15 cellular contexts compared by ENCODE assay signal in genomic region chr3:98734737-98735136, GRCh38. TPM values are rescaled to one million over a fixed set of nuclear protein-coding genes. Genes with fewer than 3 reads are reported as not detected.
A peak's percentile ranks its signal among the peaks of the same experiment; 100 is the strongest.
DNase-seq lines count a peak whose midpoint lies in the region; ATAC-seq and TF ChIP-seq lines count a peak whose summit lies in the region.
"Had no signal": no experiment of that assay in that cellular context is flagged by ENCODE, and none has a peak within 500 bp of the region (broad histone marks: within the 10 kb centered on the region; RNA-seq: fewer than 3 reads in every experiment).

No MANE protein-coding gene starts in this region.

- H3K36me3 Mint-ChIP-seq in glutamatergic neuron (ENCODE audit: unreplicated experiment) = no peaks in the 10 kb centered on the region
- no peaks in the 10 kb centered on the region for H3K36me3 Mint-ChIP-seq in activated T-cell treated with anti-CD3 and anti-CD28 coated beads, Interleukin-2, amount 50 U/mL, for 72 hours (ENCODE audit: insufficient read depth in 2 of 2)

- ATAC-seq in activated T-cell treated with anti-CD3 and anti-CD28 coated beads, Interleukin-2, amount 50 U/mL, for 72 hours (replicated peaks in 1 of 2) = no peak
- ATAC-seq: activated naive CD8-positive, alpha-beta T cell treated with anti-CD3 and anti-CD28 coated beads, Interleukin-2, amount 50 U/mL, for 24 hours; T-helper 17 cell had no signal

- H3K4me3 Mint-ChIP-seq in glutamatergic neuron (ENCODE audit: unreplicated experiment) = peak overlapping the region; percentile 99
- H3K4me3 Mint-ChIP-seq in activated T-cell treated with anti-CD3 and anti-CD28 coated beads, Interleukin-2, amount 50 U/mL, for 72 hours = no peak overlapping the region

- peak overlapping the region; percentile 73 for H3K4me3 ChIP-seq in GM12865 (ENCODE audit: low read depth, low read length)
- H3K4me3 ChIP-seq: GM23248 had no signal

- H3K27ac Mint-ChIP-seq in glutamatergic neuron (ENCODE audit: unreplicated experiment) = peak overlapping the region; percentile 98
- no peak overlapping the region for H3K27ac Mint-ChIP-seq in activated T-cell treated with anti-CD3 and anti-CD28 coated beads, Interleukin-2, amount 50 U/mL, for 72 hours
- H3K27ac Mint-ChIP-seq: activated naive CD8-positive, alpha-beta T cell treated with anti-CD3 and anti-CD28 coated beads, Interleukin-2, amount 50 U/mL, for 24 hours; T-helper 17 cell had no signal

- DNase-seq in GM12865 (ENCODE audit: low read depth) = no peak
- peak; percentile 79 for DNase-seq in RPMI7951 (ENCODE audit: low read depth)
- peak; percentile 33 for DNase-seq in glutamatergic neuron
- peak; percentile 51 for DNase-seq in pulmonary artery endothelial cell (ENCODE audit: low read depth, low spot score)
- no peak for DNase-seq in stimulated activated naive CD4-positive, alpha-beta T cell (lab: John Stamatoyannopoulos, UW)
- no peak for DNase-seq in stimulated activated CD4-positive, alpha-beta T cell treated with anti-CD3 and anti-CD28 coated beads, Interleukin-1b, Interleukin-23, amount 100 ng/mL, for 48 hours
- no peak for DNase-seq in activated T-cell treated with anti-CD3 and anti-CD28 coated beads, Interleukin-2, amount 50 U/mL, for 72 hours
- DNase-seq: activated naive CD8-positive, alpha-beta T cell treated with anti-CD3 and anti-CD28 coated beads, Interleukin-2, amount 50 U/mL, for 24 hours; cortex of kidney; GM23248; IMR-90; NCI-H1105; stimulated activated CD4-positive, alpha-beta T cell treated with anti-CD3 and anti-CD28 coated beads, Interleukin-2, amount 100 ng/mL, for 24 hours; stimulated activated CD8-positive, alpha-beta memory T cell treated with anti-CD3 and anti-CD28 coated beads, Interleukin-4, amount 100 ng/mL, for 48 hours; T-helper 17 cell had no signal

- peaks cover 45% of the 10 kb centered on the region for H3K4me1 Mint-ChIP-seq in glutamatergic neuron (ENCODE audit: low read depth, unreplicated experiment)
- H3K4me1 Mint-ChIP-seq in activated T-cell treated with anti-CD3 and anti-CD28 coated beads, Interleukin-2, amount 50 U/mL, for 72 hours (ENCODE audit: low read depth) = peaks cover 16% of the 10 kb centered on the region

- peaks cover 21% of the 10 kb centered on the region for H3K27me3 Mint-ChIP-seq in glutamatergic neuron (ENCODE audit: unreplicated experiment)
- H3K27me3 Mint-ChIP-seq in activated T-cell treated with anti-CD3 and anti-CD28 coated beads, Interleukin-2, amount 50 U/mL, for 72 hours (ENCODE audit: low read depth) = peaks cover 69% of the 10 kb centered on the region

- TF ChIP-seq CTCF in GM12865 (IDR thresholded peaks at IDR 0.05; ENCODE audit: insufficient read depth, low read depth, low read length, missing control alignments) (no peak), glutamatergic neuron (IDR thresholded peaks at IDR 0.05; ENCODE audit: partially characterized antibody, unreplicated experiment) (no peak)

- peaks cover 27% of the 10 kb centered on the region for H3K9me3 Mint-ChIP-seq in glutamatergic neuron (ENCODE audit: unreplicated experiment)
- H3K9me3 Mint-ChIP-seq in activated T-cell treated with anti-CD3 and anti-CD28 coated beads, Interleukin-2, amount 50 U/mL, for 72 hours = no peaks in the 10 kb centered on the region
- H3K9me3 Mint-ChIP-seq: activated naive CD8-positive, alpha-beta T cell treated with anti-CD3 and anti-CD28 coated beads, Interleukin-2, amount 50 U/mL, for 24 hours had no signal

RNA-seq across cellular contexts. Expression of gene ST3GAL6, which starts 28.4 kb away (rescaled TPM):
- 8.6 and 10.5 TPM in 2 replicates for total RNA-seq in RPMI7951 (2014; rRNA removed; shearing (Covaris generic))
- total RNA-seq in glutamatergic neuron (ENCODE audit: unreplicated experiment) (52.9 TPM), pulmonary artery endothelial cell (22.2 and 27.6 TPM in 2 replicates)
- 1 to 10 TPM in 1 of 2 donors, under 1 TPM in 1; 0.07 to 1.5 TPM for total RNA-seq in activated T-cell treated with anti-CD3 and anti-CD28 coated beads, Interleukin-2, amount 50 U/mL, for 72 hours
- total RNA-seq: GM23248 had no signal

Comparison
In these comparisons a context has a peak if more than half of its experiments do, and no peak if none do; other contexts are left out.
1. DNase-seq: peak in RPMI7951 (single experiment), glutamatergic neuron (single experiment) and pulmonary artery endothelial cell (single experiment); none in GM12865 (single experiment), stimulated activated naive CD4-positive, alpha-beta T cell (0 of 6), stimulated activated CD4-positive, alpha-beta T cell treated with anti-CD3 and anti-CD28 coated beads, Interleukin-1b, Interleukin-23, amount 100 ng/mL, for 48 hours (single experiment) and activated T-cell treated with anti-CD3 and anti-CD28 coated beads, Interleukin-2, amount 50 U/mL, for 72 hours (0 of 2).